ENCODE assay signal across 2 cellular contexts in the genomic region with DNA sequence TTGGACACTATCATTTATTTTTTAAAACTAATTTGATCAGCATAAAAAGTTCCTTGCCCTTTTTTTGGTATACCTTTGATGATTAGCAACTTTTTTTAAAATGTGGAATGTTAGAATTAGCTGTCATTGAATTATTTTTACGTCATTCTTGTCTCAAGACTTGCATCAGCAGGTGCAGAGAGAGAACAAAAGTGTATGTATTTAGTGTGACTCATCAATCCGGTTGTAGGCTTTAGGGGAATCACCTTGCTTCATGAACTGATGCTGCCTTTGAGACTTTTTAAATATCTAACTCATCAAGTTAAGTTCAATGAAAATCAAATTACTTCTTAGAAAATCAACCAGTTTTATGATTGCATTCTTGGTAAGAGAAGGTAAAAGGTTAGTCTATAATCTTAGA.
A peak's percentile ranks its signal among the peaks of the same experiment; 100 is the strongest.
TF ChIP-seq lines count a peak whose summit lies in the region.

No MANE protein-coding gene starts in this region.

TF ChIP-seq in WTC11, 78 proteins besides CTCF, POLR2A, EP300 and RAD21:
- TF ChIP-seq E2F1 (CRISPR knock-in tag; IDR thresholded peaks at IDR 0.05) (no peak), GABPB1 (CRISPR knock-in tag; IDR thresholded peaks at IDR 0.05) (0 out of 2 replicates have a peak, but pooled peaks have one; percentile 23), ZNF219 (CRISPR knock-in tag; IDR thresholded peaks at IDR 0.05; ENCODE audit: borderline replicate concordance) (no peak), MAX (CRISPR knock-in tag; IDR thresholded peaks at IDR 0.05) (no peak)
TF ChIP-seq in WTC11: peak in this region for 1.

TF ChIP-seq in HepG2, 621 proteins besides CTCF, POLR2A, EP300 and RAD21 (continued from another document):
- TF ChIP-seq, protein P1, sequence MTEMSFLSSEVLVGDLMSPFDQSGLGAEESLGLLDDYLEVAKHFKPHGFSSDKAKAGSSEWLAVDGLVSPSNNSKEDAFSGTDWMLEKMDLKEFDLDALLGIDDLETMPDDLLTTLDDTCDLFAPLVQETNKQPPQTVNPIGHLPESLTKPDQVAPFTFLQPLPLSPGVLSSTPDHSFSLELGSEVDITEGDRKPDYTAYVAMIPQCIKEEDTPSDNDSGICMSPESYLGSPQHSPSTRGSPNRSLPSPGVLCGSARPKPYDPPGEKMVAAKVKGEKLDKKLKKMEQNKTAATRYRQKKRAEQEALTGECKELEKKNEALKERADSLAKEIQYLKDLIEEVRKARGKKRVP (CRISPR knock-in tag; IDR thresholded peaks at IDR 0.05): peak in 1 of 2 experiments; percentile 65; a peak in 2 of 4 replicates
- TF ChIP-seq ASH2L (IDR thresholded peaks at IDR 0.05; ENCODE audit: insufficient read length, low read depth, low read length) (no peak), FOXM1 (CRISPR knock-in tag; IDR thresholded peaks at IDR 0.05) (no peak), FOSL2 (CRISPR knock-in tag; IDR thresholded peaks at IDR 0.05) (peak; percentile 66)
- TF ChIP-seq, protein P2, sequence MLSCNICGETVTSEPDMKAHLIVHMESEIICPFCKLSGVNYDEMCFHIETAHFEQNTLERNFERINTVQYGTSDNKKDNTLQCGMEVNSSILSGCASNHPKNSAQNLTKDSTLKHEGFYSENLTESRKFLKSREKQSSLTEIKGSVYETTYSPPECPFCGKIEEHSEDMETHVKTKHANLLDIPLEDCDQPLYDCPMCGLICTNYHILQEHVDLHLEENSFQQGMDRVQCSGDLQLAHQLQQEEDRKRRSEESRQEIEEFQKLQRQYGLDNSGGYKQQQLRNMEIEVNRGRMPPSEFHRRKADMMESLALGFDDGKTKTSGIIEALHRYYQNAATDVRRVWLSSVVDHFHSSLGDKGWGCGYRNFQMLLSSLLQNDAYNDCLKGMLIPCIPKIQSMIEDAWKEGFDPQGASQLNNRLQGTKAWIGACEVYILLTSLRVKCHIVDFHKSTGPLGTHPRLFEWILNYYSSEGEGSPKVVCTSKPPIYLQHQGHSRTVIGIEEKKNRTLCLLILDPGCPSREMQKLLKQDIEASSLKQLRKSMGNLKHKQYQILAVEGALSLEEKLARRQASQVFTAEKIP (CRISPR knock-in tag; IDR thresholded peaks at IDR 0.05; ENCODE audit: borderline replicate concordance): no peak
